ENCODE assay signal across 8 cellular contexts in the genomic region with DNA sequence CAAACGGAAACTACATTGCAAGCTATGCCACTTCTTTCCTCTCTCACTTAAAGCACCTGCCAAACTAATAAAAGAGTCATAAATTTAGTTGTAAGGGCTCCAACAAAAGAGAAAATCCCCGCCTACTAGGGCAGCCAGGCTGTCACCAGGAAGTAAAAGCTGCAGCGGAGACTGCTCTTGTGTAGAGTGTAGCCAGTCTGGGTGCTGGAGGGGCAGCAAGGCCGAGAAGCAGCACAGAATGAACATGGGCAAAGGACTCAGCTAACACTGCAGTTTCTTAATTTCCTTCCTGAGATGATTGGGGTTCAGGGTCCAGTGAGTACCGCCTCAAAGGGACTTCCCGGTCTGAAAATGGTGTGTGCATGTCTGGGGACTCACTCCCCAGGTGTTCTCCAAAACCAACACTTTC.
A peak's percentile ranks its signal among the peaks of the same experiment; 100 is the strongest.
DNase-seq lines count a peak whose midpoint lies in the region; ATAC-seq and TF ChIP-seq lines count a peak whose summit lies in the region.

No MANE protein-coding gene starts in this region.

- H3K36me3 ChIP-seq in esophagus squamous epithelium = no peaks in the 10 kb centered on the region

- TF ChIP-seq CTCF in GM20000 (IDR thresholded peaks at IDR 0.05; ENCODE audit: extremely low read depth, missing control alignments) = no peak
- no peak for TF ChIP-seq CTCF in esophagus squamous epithelium (IDR thresholded peaks at IDR 0.05)
- TF ChIP-seq CTCF in type B pancreatic cell (conservative IDR thresholded peaks at IDR 0.05) = no peak

- ATAC-seq in HG03460 (IDR thresholded peaks at IDR 0.05; ENCODE audit: unreplicated experiment) = peak; percentile 77

- no peaks in the 10 kb centered on the region for H3K9me3 Mint-ChIP-seq in type B pancreatic cell

- peak; percentile 17 for DNase-seq in NK-92 treated with Interleukin-12 subunit alpha and Interleukin-12 subunit beta, amount 100 ng/mL, for 24 hours (lab: John Stamatoyannopoulos, UW)
- no peak for DNase-seq in NK-92 (lab: John Stamatoyannopoulos, UW; ENCODE audit: unreplicated experiment)
- peak; percentile 61 for DNase-seq in GM20000 (ENCODE audit: low spot score)
- peak; percentile 64 for DNase-seq in NCI-H748 treated with DMSO at 0.1 percent for 48 hours (lab: John Stamatoyannopoulos, UW)
- DNase-seq in esophagus squamous epithelium (lab: John Stamatoyannopoulos, UW) = no peak
- DNase-seq in type B pancreatic cell (ENCODE audit: extremely low spot score, unreplicated experiment) = no peak
- DNase-seq in COLO829 (ENCODE audit: low spot score) = no peak

- peaks cover 17 to 38% (median 18%) of the 10 kb centered on the region in 3 donors for H3K4me1 ChIP-seq in esophagus squamous epithelium

- H3K4me1 Mint-ChIP-seq in type B pancreatic cell (ENCODE audit: unreplicated experiment) = peaks cover 42% of the 10 kb centered on the region

- no peaks in the 10 kb centered on the region for H3K27me3 ChIP-seq in esophagus squamous epithelium

- WGBS in esophagus squamous epithelium, 2 donors = 25 to 26% methylated on average over 6 of the region's 6 CpGs

- H3K4me3 Mint-ChIP-seq in type B pancreatic cell = peak overlapping the region; percentile 29

- no peak overlapping the region for H3K4me3 ChIP-seq in esophagus squamous epithelium

- TF ChIP-seq POLR2A in esophagus squamous epithelium (IDR thresholded peaks at IDR 0.05) = no peak

- intact Hi-C loops in esophagus squamous epithelium (cut with DNase I) = no loop called here

- peak overlapping the region; percentile 81 for H3K27ac Mint-ChIP-seq in type B pancreatic cell

- peak overlapping the region; percentile 30 to 74 (median 48) for H3K27ac ChIP-seq in esophagus squamous epithelium

- no peaks in the 10 kb centered on the region for H3K9me3 ChIP-seq in esophagus squamous epithelium

- H3K36me3 Mint-ChIP-seq in type B pancreatic cell = no peaks in the 10 kb centered on the region

- no peaks in the 10 kb centered on the region for H3K27me3 Mint-ChIP-seq in type B pancreatic cell

Comparison
In these comparisons a context has a peak if more than half of its experiments do, and no peak if none do; other contexts are left out.
1. DNase-seq: peak in NK-92 treated with Interleukin-12 subunit alpha and Interleukin-12 subunit beta, amount 100 ng/mL, for 24 hours (single experiment), GM20000 (single experiment) and NCI-H748 treated with DMSO at 0.1 percent for 48 hours (single experiment); none in NK-92 (single experiment), esophagus squamous epithelium (single experiment), type B pancreatic cell (single experiment) and COLO829 (single experiment).